In the genomic region with DNA sequence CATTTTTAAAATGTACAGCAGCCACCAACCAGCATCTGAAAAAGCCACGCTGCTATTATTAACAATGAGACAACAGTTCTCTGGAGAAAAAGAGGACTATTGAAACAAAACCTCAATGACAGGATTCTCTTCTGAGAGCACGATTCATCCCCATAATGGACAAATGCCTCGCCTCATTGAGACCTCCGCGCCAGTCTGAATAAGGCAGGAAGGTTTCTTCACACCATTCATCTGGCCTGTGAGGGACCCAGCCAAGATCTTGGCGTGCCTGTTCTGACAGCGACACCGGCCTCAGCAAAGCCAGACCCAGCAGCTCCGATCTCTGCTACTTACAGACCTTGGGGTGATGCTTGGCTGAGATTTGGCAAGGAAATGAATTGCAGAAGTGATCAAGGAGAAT, we compare ENCODE assay signal across 15 cellular contexts.
"Had no signal": no experiment of that assay in that cellular context is flagged by ENCODE, and none has a peak within 500 bp of the region (broad histone marks: within the 10 kb centered on the region; RNA-seq: fewer than 3 reads in every experiment).

No MANE protein-coding gene starts in this region.

- H3K4me3 Mint-ChIP-seq: activated CD8-positive, alpha-beta T cell treated with anti-CD3 and anti-CD28 coated beads, Interleukin-2, amount 10 ng/mL, durations not matched to agents 7 days and 5 days; activated T-helper 1 cell treated with anti-CD3 and anti-CD28 coated beads, Interleukin-12 subunit alpha, Interleukin-12 subunit beta, Interleukin-2, Interleukin-4 antibody, amounts not matched to agents 30 ng/mL and 10 ng/mL and 1 ng/mL, durations not matched to agents 14 hours and 24 hours and 36 hours; naive thymus-derived CD4-positive, alpha-beta T cell had no signal

- H3K27me3 Mint-ChIP-seq: naive thymus-derived CD4-positive, alpha-beta T cell had no signal

- H3K27ac ChIP-seq: body of pancreas, heart right ventricle, upper lobe of right lung had no signal

- H3K9me3 Mint-ChIP-seq: activated T-helper 1 cell treated with anti-CD3 and anti-CD28 coated beads, Interleukin-12 subunit alpha, Interleukin-12 subunit beta, Interleukin-2, Interleukin-4 antibody, amounts not matched to agents 30 ng/mL and 10 ng/mL and 1 ng/mL, durations not matched to agents 14 hours and 24 hours and 36 hours had no signal

- H3K27me3 ChIP-seq: body of pancreas, heart right ventricle, upper lobe of right lung had no signal

- H3K4me3 ChIP-seq: body of pancreas, heart right ventricle, upper lobe of right lung had no signal

- DNase-seq: activated CD4-positive, alpha-beta T cell treated with anti-CD3 and anti-CD28 coated beads for 4 hours; activated CD8-positive, alpha-beta memory T cell treated with anti-CD3 and anti-CD28 coated beads, Interleukin-2, amount 50 U/mL, for 48 hours; activated CD8-positive, alpha-beta T cell treated with anti-CD3 and anti-CD28 coated beads, Interleukin-2, amount 10 ng/mL, durations not matched to agents 7 days and 5 days; activated naive CD4-positive, alpha-beta T cell treated with Interleukin-2 at 50 U/mL for 16 hours; body of pancreas; dermis blood vessel endothelial cell; heart right ventricle; left ventricle myocardium superior; naive thymus-derived CD4-positive, alpha-beta T cell; SK-N-SH; stimulated activated CD4-positive, alpha-beta T cell treated with anti-CD3 and anti-CD28 coated beads, Interleukin-2, amount 100 ng/mL, for 48 hours; stimulated activated naive CD4-positive, alpha-beta T cell treated with Interleukin-2 at 50 U/mL for 16 hours; T-helper 1 cell; upper lobe of right lung had no signal

- H3K27ac Mint-ChIP-seq: activated CD8-positive, alpha-beta T cell treated with anti-CD3 and anti-CD28 coated beads, Interleukin-2, amount 10 ng/mL, durations not matched to agents 7 days and 5 days; activated T-helper 1 cell treated with anti-CD3 and anti-CD28 coated beads, Interleukin-12 subunit alpha, Interleukin-12 subunit beta, Interleukin-2, Interleukin-4 antibody, amounts not matched to agents 30 ng/mL and 10 ng/mL and 1 ng/mL, durations not matched to agents 14 hours and 24 hours and 36 hours had no signal
